Comparison of ENCODE assay signal across 22 cellular contexts in the genomic region with DNA sequence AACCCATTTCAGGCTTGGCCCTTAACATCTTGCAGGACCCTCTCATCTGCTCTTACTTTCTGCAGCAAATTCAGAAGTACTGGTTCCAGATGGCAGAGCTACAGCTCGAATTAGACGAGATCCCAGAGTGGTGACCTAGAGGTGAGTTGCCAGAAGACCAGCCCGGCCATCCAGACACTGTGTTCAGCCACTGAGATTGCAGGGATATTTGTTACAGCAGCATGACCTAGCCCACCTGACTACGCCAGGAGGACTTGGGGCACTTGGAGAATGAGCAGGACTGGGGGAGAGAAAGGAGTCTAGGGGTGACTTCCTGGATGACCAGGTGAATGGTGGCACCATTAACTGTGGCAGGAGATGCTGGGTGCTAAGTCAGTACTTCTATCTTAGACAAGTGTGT.
DNase-seq lines count a peak whose midpoint lies in the region; ATAC-seq lines count a peak whose summit lies in the region.
"Had no signal": no experiment of that assay in that cellular context is flagged by ENCODE, and none has a peak within 500 bp of the region (broad histone marks: within the 10 kb centered on the region; RNA-seq: fewer than 3 reads in every experiment).

No MANE protein-coding gene starts in this region.

- H3K27me3 Mint-ChIP-seq in activated naive CD8-positive, alpha-beta T cell treated with anti-CD3 and anti-CD28 coated beads, Interleukin-2, amount 10 ng/mL, durations not matched to agents 7 days and 5 days: peaks cover 5% of the 10 kb centered on the region
- H3K27me3 Mint-ChIP-seq in activated naive CD8-positive, alpha-beta T cell treated with anti-CD3 and anti-CD28 coated beads, Interleukin-2, amount 50 U/mL, for 24 hours: peaks cover 2% of the 10 kb centered on the region
- H3K27me3 Mint-ChIP-seq: CD4-positive, alpha-beta T cell had no signal

- POLR2A ChIA-PET in activated naive CD8-positive, alpha-beta T cell treated with anti-CD3 and anti-CD28 coated beads, Interleukin-2, amount 10 ng/mL, durations not matched to agents 7 days and 5 days (lab: Charles Lee): no interaction called here

- no peak for ATAC-seq in activated naive CD8-positive, alpha-beta T cell treated with anti-CD3 and anti-CD28 coated beads, Interleukin-2, amount 10 ng/mL, durations not matched to agents 7 days and 5 days (ENCODE audit: low read depth)
- no peak for ATAC-seq in activated naive CD8-positive, alpha-beta T cell treated with anti-CD3 and anti-CD28 coated beads, Interleukin-2, amount 50 U/mL, for 24 hours
- no peak for ATAC-seq in HG03442 (IDR thresholded peaks at IDR 0.05; ENCODE audit: unreplicated experiment)
- ATAC-seq: A549, GM12878 had no signal

- intact Hi-C loops in posterior vena cava (cut with DNase I): no loop called here

- H3K4me3 Mint-ChIP-seq in activated naive CD8-positive, alpha-beta T cell treated with anti-CD3 and anti-CD28 coated beads, Interleukin-2, amount 10 ng/mL, durations not matched to agents 7 days and 5 days: no peak overlapping the region
- no peak overlapping the region for H3K4me3 Mint-ChIP-seq in activated naive CD8-positive, alpha-beta T cell treated with anti-CD3 and anti-CD28 coated beads, Interleukin-2, amount 50 U/mL, for 24 hours
- H3K4me3 Mint-ChIP-seq: CD14-positive monocyte; CD4-positive, alpha-beta T cell; CD8-positive, alpha-beta memory T cell; HFFc6 had no signal

- H3K9me3 Mint-ChIP-seq in activated naive CD8-positive, alpha-beta T cell treated with anti-CD3 and anti-CD28 coated beads, Interleukin-2, amount 10 ng/mL, durations not matched to agents 7 days and 5 days: peaks cover 13% of the 10 kb centered on the region
- peaks cover 12% of the 10 kb centered on the region for H3K9me3 Mint-ChIP-seq in activated naive CD8-positive, alpha-beta T cell treated with anti-CD3 and anti-CD28 coated beads, Interleukin-2, amount 50 U/mL, for 24 hours
- H3K9me3 Mint-ChIP-seq: HFFc6 had no signal

- peak overlapping the region; percentile 57 for H3K27ac Mint-ChIP-seq in activated naive CD8-positive, alpha-beta T cell treated with anti-CD3 and anti-CD28 coated beads, Interleukin-2, amount 10 ng/mL, durations not matched to agents 7 days and 5 days
- no peak overlapping the region for H3K27ac Mint-ChIP-seq in activated naive CD8-positive, alpha-beta T cell treated with anti-CD3 and anti-CD28 coated beads, Interleukin-2, amount 50 U/mL, for 24 hours
- H3K27ac Mint-ChIP-seq: CD14-positive monocyte; CD4-positive, alpha-beta T cell; HFFc6 had no signal

- H3K4me1 Mint-ChIP-seq in activated naive CD8-positive, alpha-beta T cell treated with anti-CD3 and anti-CD28 coated beads, Interleukin-2, amount 10 ng/mL, durations not matched to agents 7 days and 5 days: peaks cover 4% of the 10 kb centered on the region
- peaks cover 10% of the 10 kb centered on the region for H3K4me1 Mint-ChIP-seq in activated naive CD8-positive, alpha-beta T cell treated with anti-CD3 and anti-CD28 coated beads, Interleukin-2, amount 50 U/mL, for 24 hours
- H3K4me1 Mint-ChIP-seq: CD14-positive monocyte; CD8-positive, alpha-beta memory T cell had no signal

- no peaks in the 10 kb centered on the region for H3K36me3 Mint-ChIP-seq in activated naive CD8-positive, alpha-beta T cell treated with anti-CD3 and anti-CD28 coated beads, Interleukin-2, amount 10 ng/mL, durations not matched to agents 7 days and 5 days
- peaks cover 6% of the 10 kb centered on the region for H3K36me3 Mint-ChIP-seq in activated naive CD8-positive, alpha-beta T cell treated with anti-CD3 and anti-CD28 coated beads, Interleukin-2, amount 50 U/mL, for 24 hours (ENCODE audit: low read depth)
- H3K36me3 Mint-ChIP-seq: CD14-positive monocyte had no signal

- no peak for DNase-seq in activated naive CD8-positive, alpha-beta T cell treated with anti-CD3 and anti-CD28 coated beads, Interleukin-2, amount 10 ng/mL, durations not matched to agents 7 days and 5 days
- DNase-seq in activated naive CD8-positive, alpha-beta T cell treated with anti-CD3 and anti-CD28 coated beads, Interleukin-2, amount 50 U/mL, for 24 hours: no peak
- peak; percentile 59 for DNase-seq in mesenteric fat pad (ENCODE audit: low spot score)
- DNase-seq in posterior vena cava (ENCODE audit: low spot score): peak; percentile 32
- DNase-seq in NCI-H1436 treated with DMSO at 0.1 percent for 48 hours (lab: John Stamatoyannopoulos, UW): no peak
- DNase-seq in NCI-H524 (lab: John Stamatoyannopoulos, UW): no peak
- DNase-seq: 8988T; ACHN; AML-193; BE2C; CD8-positive, alpha-beta memory T cell; DMS 273 treated with DMSO at 0.1 percent for 48 hours; DMS79; EL; GDM1; GOT3; HFFc6 had no signal

Comparison
In these comparisons a context has a peak if more than half of its experiments do, and no peak if none do; other contexts are left out.
1. DNase-seq: peak in mesenteric fat pad (single experiment) and posterior vena cava (single experiment); none in activated naive CD8-positive, alpha-beta T cell treated with anti-CD3 and anti-CD28 coated beads, Interleukin-2, amount 10 ng/mL, durations not matched to agents 7 days and 5 days (single experiment), activated naive CD8-positive, alpha-beta T cell treated with anti-CD3 and anti-CD28 coated beads, Interleukin-2, amount 50 U/mL, for 24 hours (single experiment), NCI-H1436 treated with DMSO at 0.1 percent for 48 hours (single experiment) and NCI-H524 (0 of 2).